In the genomic region with DNA sequence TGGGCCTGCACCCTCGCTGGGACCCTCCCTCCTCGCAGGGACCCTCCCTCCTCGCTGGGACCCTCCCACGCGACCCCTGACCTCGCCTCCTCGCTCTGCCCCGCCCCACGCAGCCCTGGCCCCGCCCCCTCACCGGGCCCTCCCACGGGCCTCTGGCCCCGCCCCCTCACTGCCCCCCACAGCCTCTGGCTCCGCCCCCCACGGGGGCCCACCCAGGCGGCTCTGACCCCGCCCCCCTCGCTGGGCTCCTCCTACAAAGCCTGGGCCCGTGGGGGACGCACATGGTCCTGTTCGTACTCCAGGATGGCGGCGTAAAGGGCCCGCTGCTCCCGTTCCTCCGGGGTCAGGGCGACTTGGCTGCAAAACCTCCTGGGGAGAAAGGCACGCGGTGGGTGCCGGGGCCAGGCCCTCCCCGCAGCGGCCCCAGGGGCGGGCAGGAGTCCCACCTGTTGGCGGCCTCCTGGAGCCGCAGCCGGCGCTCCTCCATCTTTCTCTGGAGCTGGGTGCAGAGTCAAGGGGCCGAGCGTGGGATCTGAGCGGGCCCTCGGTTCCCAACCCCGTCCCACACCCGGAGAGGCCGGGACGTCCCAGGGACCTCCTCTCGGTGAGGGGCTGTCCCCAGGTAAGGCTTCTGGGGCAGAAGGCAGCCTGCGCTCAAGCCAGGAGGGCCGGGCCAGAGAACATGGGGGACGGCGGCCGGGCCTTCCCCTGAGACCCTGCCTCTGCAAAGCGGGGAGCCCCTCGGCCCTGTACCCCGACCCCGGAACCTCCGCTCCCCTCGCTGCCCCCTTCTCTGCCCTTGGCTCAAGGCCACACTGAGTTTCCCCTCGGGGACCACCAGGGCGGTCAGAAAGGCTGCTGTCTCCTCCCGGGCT, we compare ENCODE assay signal across 8 cellular contexts. TPM values are rescaled to one million over a fixed set of nuclear protein-coding genes. Genes with fewer than 3 reads are reported as not detected.
DNase-seq lines count a peak whose midpoint lies in the region; ATAC-seq, FAIRE-seq and TF ChIP-seq lines count a peak whose summit lies in the region.

No MANE protein-coding gene starts in this region.

- peaks cover 2% of the 10 kb centered on the region for H3K79me2 ChIP-seq in astrocyte (ENCODE audit: insufficient read depth, low read length)
- H3K79me2 ChIP-seq in keratinocyte (ENCODE audit: control insufficient read depth, insufficient read depth, low read length) = peaks cover 6% of the 10 kb centered on the region

- H3K27ac Mint-ChIP-seq in T-helper 17 cell (no peak overlapping the region), astrocyte (ENCODE audit: unreplicated experiment) (no peak overlapping the region)

- H4K20me1 ChIP-seq in astrocyte (ENCODE audit: insufficient read depth, low read length) (no peaks in the 10 kb centered on the region), keratinocyte (ENCODE audit: control insufficient read depth, extremely low read depth, insufficient read depth, low read length) (no peaks in the 10 kb centered on the region)

- no peaks in the 10 kb centered on the region for H3K27me3 ChIP-seq in GM06990 (replicated peaks; ENCODE audit: control insufficient read depth, insufficient read depth, low read length)
- H3K27me3 ChIP-seq in astrocyte (ENCODE audit: insufficient read depth, low read length) = no peaks in the 10 kb centered on the region
- H3K27me3 ChIP-seq in keratinocyte (ENCODE audit: control insufficient read depth, extremely low read depth, insufficient read depth, low read length) = no peaks in the 10 kb centered on the region
- peaks cover 0 to 15% of the 10 kb centered on the region in 2 donors for H3K27me3 ChIP-seq in tibial artery

- peak; percentile 92 for ATAC-seq in T-helper 17 cell
- no peak for ATAC-seq in GM19324 (IDR thresholded peaks at IDR 0.05; ENCODE audit: low FRiP score, unreplicated experiment)

- peak; percentile 81 for DNase-seq in GM06990 (ENCODE audit: extremely low read depth, insufficient read length)
- peak; percentile 90 for DNase-seq in HPDE6-E6E7 (ENCODE audit: extremely low spot score)
- DNase-seq in T-helper 17 cell = peak; percentile 54 to 64 (median 59)
- no peak for DNase-seq in astrocyte (ENCODE audit: low read depth)
- no peak for DNase-seq in keratinocyte (ENCODE audit: low read depth, low spot score)
- DNase-seq in stimulated activated CD8-positive, alpha-beta memory T cell treated with anti-CD3 and anti-CD28 coated beads, Interleukin-15, amount 100 ng/mL, for 1 hour (ENCODE audit: low read depth) = peak; percentile 41
- DNase-seq in tibial artery = no peak

- no peaks in the 10 kb centered on the region for H3K9me3 ChIP-seq in T-helper 17 cell (ENCODE audit: control insufficient read depth, low read length, poor library complexity, severe bottlenecking)
- H3K9me3 ChIP-seq in astrocyte (ENCODE audit: insufficient read depth, low read depth, low read length) = no peaks in the 10 kb centered on the region
- H3K9me3 ChIP-seq in keratinocyte (ENCODE audit: control insufficient read depth, low read depth, low read length) = no peaks in the 10 kb centered on the region
- no peaks in the 10 kb centered on the region for H3K9me3 ChIP-seq in tibial artery

- H3K27me3 Mint-ChIP-seq in T-helper 17 cell (no peaks in the 10 kb centered on the region), astrocyte (ENCODE audit: low read depth, unreplicated experiment) (no peaks in the 10 kb centered on the region)

- peaks cover 2% of the 10 kb centered on the region for H3K36me3 ChIP-seq in GM06990 (ENCODE audit: control insufficient read depth, insufficient read depth, low read length)
- H3K36me3 ChIP-seq in astrocyte (ENCODE audit: insufficient read depth, low read length) = no peaks in the 10 kb centered on the region
- peaks cover 4 to 5% of the 10 kb centered on the region in 2 experiments for H3K36me3 ChIP-seq in keratinocyte (ENCODE audit: control insufficient read depth in 2 of 2, extremely low read depth in 1 of 2, insufficient read depth in 2 of 2, low read length in 2 of 2)
- H3K36me3 ChIP-seq in tibial artery = peaks cover 0 to 7% (median 0%) of the 10 kb centered on the region in 3 donors

- H3K4me1 Mint-ChIP-seq in T-helper 17 cell (peaks cover 2% of the 10 kb centered on the region), astrocyte (ENCODE audit: low read depth, unreplicated experiment) (peaks cover 2% of the 10 kb centered on the region)

- TF ChIP-seq CTCF in GM06990 (IDR thresholded peaks at IDR 0.05; ENCODE audit: insufficient read depth, low read length, poor library complexity, severe bottlenecking) (peak; percentile 6), astrocyte (IDR thresholded peaks at IDR 0.05; ENCODE audit: insufficient read depth, low read depth, low read length) (no peak), keratinocyte (optimal IDR thresholded peaks at IDR 0.05 in 1 of 3, IDR thresholded peaks at IDR 0.05 in 1 of 3, conservative IDR thresholded peaks at IDR 0.05 in 1 of 3; ENCODE audit: extremely low read depth in 1 of 3, insufficient read depth in 2 of 3, low read length in 3 of 3) (peak in 1 of 3 experiments; percentile 5), tibial artery (IDR thresholded peaks at IDR 0.05) (no peak)

- H3K4me3 ChIP-seq in GM06990 (replicated peaks; ENCODE audit: low read depth, low read length) (peak overlapping the region; percentile 81), astrocyte (ENCODE audit: insufficient read depth, low read depth, low read length) (peak overlapping the region; percentile 60), keratinocyte (ENCODE audit: control insufficient read depth in 2 of 3, extremely low read depth in 1 of 3, insufficient read depth in 2 of 3, low read depth in 1 of 3, low read length in 3 of 3) (peak overlapping the region; percentile 68 to 82 (median 74)), tibial artery (no peak overlapping the region)

- no peak for FAIRE-seq in astrocyte (lab: Jason Lieb, UNC)
- FAIRE-seq in keratinocyte (lab: Jason Lieb, UNC) = no peak

- H3K9me1 ChIP-seq in keratinocyte (ENCODE audit: control insufficient read depth, extremely low read depth, insufficient read depth, low read length) = no peaks in the 10 kb centered on the region

- H3K4me3 Mint-ChIP-seq in T-helper 17 cell = peak overlapping the region; percentile 73
- peak overlapping the region; percentile 79 for H3K4me3 Mint-ChIP-seq in astrocyte (ENCODE audit: unreplicated experiment)

- H2AFZ ChIP-seq in astrocyte (ENCODE audit: low read depth, low read length) (peak overlapping the region; percentile 62), keratinocyte (ENCODE audit: control insufficient read depth, low read length) (peak overlapping the region; percentile 49)

- H3K9ac ChIP-seq in astrocyte (ENCODE audit: low read length) (peak overlapping the region; percentile 76), keratinocyte (ENCODE audit: control insufficient read depth, extremely low read depth, insufficient read depth, low read length) (peak overlapping the region; percentile 82)

- dilution Hi-C loops in keratinocyte (cut with MboI; ENCODE audit: extremely low pct_ligation_motif_present, low sequenced_read_pairs) = no loop called here

- intact Hi-C loops in tibial artery (cut with DNase I; ENCODE audit: low total_unique reads) = no loop called here

- H3K36me3 Mint-ChIP-seq in T-helper 17 cell (ENCODE audit: low read depth) (no peaks in the 10 kb centered on the region), astrocyte (ENCODE audit: low read depth, unreplicated experiment) (no peaks in the 10 kb centered on the region)

- H3K9me3 Mint-ChIP-seq in astrocyte (ENCODE audit: unreplicated experiment) = no peaks in the 10 kb centered on the region

- H3K4me2 ChIP-seq in astrocyte (ENCODE audit: low read length) (peak overlapping the region; percentile 87), keratinocyte (ENCODE audit: control insufficient read depth, extremely low read depth, insufficient read depth, low read depth, low read length) (peak overlapping the region; percentile 87)

- H3K4me1 ChIP-seq in astrocyte (ENCODE audit: insufficient read depth, low read length) = peaks cover 3% of the 10 kb centered on the region
- H3K4me1 ChIP-seq in keratinocyte (ENCODE audit: control insufficient read depth, extremely low read depth, insufficient read depth, low read length) = peaks cover 5% of the 10 kb centered on the region
- peaks cover 0 to 13% (median 6%) of the 10 kb centered on the region in 4 donors for H3K4me1 ChIP-seq in tibial artery

- H3K27ac ChIP-seq in astrocyte (ENCODE audit: low read depth, low read length) (peak overlapping the region; percentile 6), keratinocyte (ENCODE audit: control insufficient read depth, insufficient read depth, low read length) (peak overlapping the region; percentile 47), tibial artery (no peak overlapping the region)

RNA-seq across cellular contexts. Expression of a gene that starts 8.9 kb away (rescaled TPM):
- total RNA-seq in T-helper 17 cell (10 to 100 TPM; 18.8 to 23.2 TPM), astrocyte (11.3 and 12.4 TPM in 2 replicates)
- 1.6 to 4.0 TPM (median 2.3 TPM) in 3 replicates for polyA plus RNA-seq in keratinocyte
- 1.4 TPM for polyA plus RNA-seq in keratinocyte (2011; ENCODE audit: low read depth)
- 1.2 and 2.8 TPM in 2 replicates for polyA plus RNA-seq in keratinocyte (2011; cell fraction: cytosol; rRNA removed)
- 7.8 and 12.0 TPM in 2 replicates for polyA plus RNA-seq in keratinocyte (2011; cell fraction: nucleus; rRNA removed)
- polyA plus RNA-seq in keratinocyte (2012; ENCODE audit: low replicate concordance) = 3.9 and 4.2 TPM in 2 replicates
- polyA minus RNA-seq in keratinocyte = 1.9 to 5.8 TPM (median 2.2 TPM) in 3 replicates
- polyA minus RNA-seq in keratinocyte (2011; cell fraction: cytosol; rRNA and poly(A)+ RNA removed) = 5.0 TPM
- 3.6 and 3.9 TPM in 2 replicates for polyA minus RNA-seq in keratinocyte (2011; cell fraction: nucleus; rRNA and poly(A)+ RNA removed)

RNA-seq across cellular contexts. Expression of a gene that starts 9.5 kb away (rescaled TPM):
- 100 to 1,000 TPM; 103 to 104 TPM for total RNA-seq in T-helper 17 cell
- 21.6 and 22.2 TPM in 2 replicates for total RNA-seq in astrocyte
- 9.3 to 17.9 TPM (median 11.3 TPM) in 3 replicates for polyA plus RNA-seq in keratinocyte
- polyA plus RNA-seq in keratinocyte (2011; ENCODE audit: low read depth) = 19.4 TPM
- polyA plus RNA-seq in keratinocyte (2011; cell fraction: cytosol; rRNA removed) = 3.4 and 7.4 TPM in 2 replicates
- 48.4 and 58.6 TPM in 2 replicates for polyA plus RNA-seq in keratinocyte (2011; cell fraction: nucleus; rRNA removed)
- polyA plus RNA-seq in keratinocyte (2012; ENCODE audit: low replicate concordance) = 10.5 and 13.0 TPM in 2 replicates
- polyA minus RNA-seq in keratinocyte = 5.7 to 36.2 TPM (median 17.6 TPM) in 3 replicates
- 8.1 TPM for polyA minus RNA-seq in keratinocyte (2011; cell fraction: cytosol; rRNA and poly(A)+ RNA removed)
- 21.3 and 26.8 TPM in 2 replicates for polyA minus RNA-seq in keratinocyte (2011; cell fraction: nucleus; rRNA and poly(A)+ RNA removed)

RNA-seq across cellular contexts. Expression of a gene that starts 10.3 kb away (rescaled TPM):
- total RNA-seq in T-helper 17 cell = 10 to 100 TPM; 20.6 to 30.8 TPM
- total RNA-seq in astrocyte = 9.8 and 10.8 TPM in 2 replicates
- polyA plus RNA-seq in keratinocyte = 1.7 to 3.9 TPM (median 2.8 TPM) in 3 replicates
- 2.1 TPM for polyA plus RNA-seq in keratinocyte (2011; ENCODE audit: low read depth)
- polyA plus RNA-seq in keratinocyte (2011; cell fraction: cytosol; rRNA removed) = 1.4 and 4.8 TPM in 2 replicates
- polyA plus RNA-seq in keratinocyte (2011; cell fraction: nucleus; rRNA removed) = 4.5 and 5.6 TPM in 2 replicates
- 3.4 and 3.8 TPM in 2 replicates for polyA plus RNA-seq in keratinocyte (2012; ENCODE audit: low replicate concordance)
- polyA minus RNA-seq in keratinocyte = 1.6 to 2.9 TPM (median 2.3 TPM) in 3 replicates
- 12.9 TPM for polyA minus RNA-seq in keratinocyte (2011; cell fraction: cytosol; rRNA and poly(A)+ RNA removed)
- 4.1 and 6.8 TPM in 2 replicates for polyA minus RNA-seq in keratinocyte (2011; cell fraction: nucleus; rRNA and poly(A)+ RNA removed)

RNA-seq across cellular contexts. Expression of a gene that starts 25.3 kb away (rescaled TPM):
- total RNA-seq in T-helper 17 cell (10 to 100 TPM; 83.0 to 86.0 TPM), astrocyte (40.5 and 41.7 TPM in 2 replicates)
- 30.6 to 40.1 TPM (median 37.0 TPM) in 3 replicates for polyA plus RNA-seq in keratinocyte
- 43.3 TPM for polyA plus RNA-seq in keratinocyte (2011; ENCODE audit: low read depth)
- polyA plus RNA-seq in keratinocyte (2011; cell fraction: cytosol; rRNA removed) = 9.6 and 19.5 TPM in 2 replicates
- polyA plus RNA-seq in keratinocyte (2011; cell fraction: nucleus; rRNA removed) = 110 and 132 TPM in 2 replicates
- 36.5 and 84.1 TPM in 2 replicates for polyA plus RNA-seq in keratinocyte (2012; ENCODE audit: low replicate concordance)
- polyA minus RNA-seq in keratinocyte = 18.9 to 33.6 TPM (median 33.2 TPM) in 3 replicates
- polyA minus RNA-seq in keratinocyte (2011; cell fraction: cytosol; rRNA and poly(A)+ RNA removed) = 76.5 TPM
- polyA minus RNA-seq in keratinocyte (2011; cell fraction: nucleus; rRNA and poly(A)+ RNA removed) = 25.7 and 28.0 TPM in 2 replicates

RNA-seq across cellular contexts. Expression of a gene that starts 54.2 kb away (rescaled TPM):
- 10 to 100 TPM in 1 of 2 donors, 1 to 10 TPM in 1; 8.3 to 10.1 TPM for total RNA-seq in T-helper 17 cell
- 11.8 and 12.3 TPM in 2 replicates for total RNA-seq in astrocyte
- polyA plus RNA-seq in keratinocyte = 4.5 to 6.0 TPM (median 5.3 TPM) in 3 replicates
- 2.6 TPM for polyA plus RNA-seq in keratinocyte (2011; ENCODE audit: low read depth)
- polyA plus RNA-seq in keratinocyte (2011; cell fraction: cytosol; rRNA removed) = 2.2 and 3.2 TPM in 2 replicates
- polyA plus RNA-seq in keratinocyte (2011; cell fraction: nucleus; rRNA removed) = 10.7 and 13.5 TPM in 2 replicates
- 2.1 and 6.7 TPM in 2 replicates for polyA plus RNA-seq in keratinocyte (2012; ENCODE audit: low replicate concordance)
- polyA minus RNA-seq in keratinocyte = 3.3 to 5.0 TPM (median 3.6 TPM) in 3 replicates
- polyA minus RNA-seq in keratinocyte (2011; cell fraction: cytosol; rRNA and poly(A)+ RNA removed) = 3.8 TPM
- polyA minus RNA-seq in keratinocyte (2011; cell fraction: nucleus; rRNA and poly(A)+ RNA removed) = 2.3 and 6.4 TPM in 2 replicates

Comparison
In these comparisons a context has a peak if more than half of its experiments do, and no peak if none do; other contexts are left out.
1. DNase-seq: peak in GM06990 (single experiment), HPDE6-E6E7 (single experiment), T-helper 17 cell (3 of 3) and stimulated activated CD8-positive, alpha-beta memory T cell treated with anti-CD3 and anti-CD28 coated beads, Interleukin-15, amount 100 ng/mL, for 1 hour (single experiment); none in astrocyte (single experiment), keratinocyte (single experiment) and tibial artery (0 of 2).
2. H3K4me3 ChIP-seq: peak in GM06990 (single experiment), astrocyte (single experiment) and keratinocyte (3 of 3); none in tibial artery (0 of 2).
3. H3K27ac ChIP-seq: peak in astrocyte (single experiment) and keratinocyte (single experiment); none in tibial artery (0 of 2).